8 cellular contexts compared by ENCODE assay signal in genomic region chr11:2929511-2929879, GRCh38. TPM values are rescaled to one million over a fixed set of nuclear protein-coding genes. Genes with fewer than 3 reads are reported as not detected.
DNase-seq lines count a peak whose midpoint lies in the region; ATAC-seq, FAIRE-seq and TF ChIP-seq lines count a peak whose summit lies in the region.

No MANE protein-coding gene starts in this region.

- TF ChIP-seq EP300 in HepG2 (IDR thresholded peaks at IDR 0.05; ENCODE audit: low read depth in 2 of 2, low read length in 2 of 2) (no peak), HepG2 (CRISPR knock-in tag; IDR thresholded peaks at IDR 0.05; ENCODE audit: borderline replicate concordance) (no peak)

- H3K9me2 ChIP-seq in Karpas-422 (replicated peaks; ENCODE audit: insufficient read depth, low read length) = no peaks in the 10 kb centered on the region

- dilution Hi-C loops in mammary epithelial cell (cut with HindIII; ENCODE audit: low sequenced_read_pairs) = no loop called here

- POLR2A ChIA-PET in HepG2 (lab: Yijun Ruan, JAX) = interaction anchor here (1.1 to 2.3 kb wide), 3 partner anchors 27 to 63 kb away, joined by 4 to 18 read pairs (median 5); partner anchors contain the start of gene NAP1L4

- H3K9ac ChIP-seq in mammary epithelial cell (ENCODE audit: insufficient read depth, low read length) = peak overlapping the region; percentile 87
- H3K9ac ChIP-seq in HepG2 (ENCODE audit: insufficient read depth, low read depth, low read length) = peak overlapping the region; percentile 47; the same call in 1 of the 2 replicates
- no peak overlapping the region for H3K9ac ChIP-seq in Karpas-422 (ENCODE audit: low read length)

- H3K4me1 ChIP-seq in mammary epithelial cell (ENCODE audit: insufficient read depth, low read length) = peaks cover 59% of the 10 kb centered on the region
- peaks cover 21% of the 10 kb centered on the region for H3K4me1 ChIP-seq in HepG2 (ENCODE audit: insufficient read depth, low read length)
- H3K4me1 ChIP-seq in testis = peaks cover 12% of the 10 kb centered on the region
- H3K4me1 ChIP-seq in Karpas-422 (ENCODE audit: low read length) = no peaks in the 10 kb centered on the region

- ATAC-seq in HepG2 = peak; percentile 2; the same call in 1 of the 3 replicates
- ATAC-seq in GM18867 (IDR thresholded peaks at IDR 0.05; ENCODE audit: unreplicated experiment) = no peak
- no peak for ATAC-seq in HG03095 (IDR thresholded peaks at IDR 0.05; ENCODE audit: unreplicated experiment)

- H4K20me1 ChIP-seq in mammary epithelial cell (ENCODE audit: insufficient read depth, low read length) = no peaks in the 10 kb centered on the region
- no peaks in the 10 kb centered on the region for H4K20me1 ChIP-seq in HepG2 (ENCODE audit: insufficient read depth, low read length)
- 0 out of 2 replicates have a peak, but pooled peaks cover 6% of the 10 kb centered on the region for H4K20me1 ChIP-seq in Karpas-422 (ENCODE audit: insufficient read depth, low read depth, low read length)

- no peak for TF ChIP-seq POLR2A in HepG2 (IDR thresholded peaks at IDR 0.05; ENCODE audit: insufficient read depth in 1 of 2, low read depth in 2 of 2, low read length in 2 of 2)
- TF ChIP-seq POLR2A in testis (IDR thresholded peaks at IDR 0.05) = no peak

- H3K27ac ChIP-seq in mammary epithelial cell (ENCODE audit: insufficient read depth, low read depth, low read length) = peak overlapping the region; percentile 91
- no peak overlapping the region for H3K27ac ChIP-seq in HepG2 (ENCODE audit: extremely low read length, insufficient read depth, low read length)
- H3K27ac ChIP-seq in testis = no peak overlapping the region
- H3K27ac ChIP-seq in Karpas-422 (ENCODE audit: low read length) = no peak overlapping the region

- H3K27me3 ChIP-seq in mammary epithelial cell (ENCODE audit: insufficient read depth, low read length) = no peaks in the 10 kb centered on the region
- H3K27me3 ChIP-seq in HepG2 (ENCODE audit: control insufficient read depth in 1 of 2, insufficient read depth in 2 of 2, low read length in 2 of 2) = peaks cover 7 to 32% of the 10 kb centered on the region in 2 experiments
- H3K27me3 ChIP-seq in testis = no peaks in the 10 kb centered on the region
- no peaks in the 10 kb centered on the region for H3K27me3 ChIP-seq in Karpas-422 (ENCODE audit: low read length)

- H3K36me3 ChIP-seq in mammary epithelial cell (ENCODE audit: insufficient read depth, low read length) = peaks cover 6% of the 10 kb centered on the region
- H3K36me3 ChIP-seq in HepG2 (replicated peaks in 1 of 2; ENCODE audit: control insufficient read depth in 1 of 2, insufficient read depth in 2 of 2, low read length in 2 of 2) = no peaks in the 10 kb centered on the region
- H3K36me3 ChIP-seq in testis (ENCODE audit: low read depth, missing control alignments) = no peaks in the 10 kb centered on the region
- H3K36me3 ChIP-seq in Karpas-422 (ENCODE audit: insufficient read depth, low read length) = no peaks in the 10 kb centered on the region

- peaks cover 30% of the 10 kb centered on the region for H3K79me2 ChIP-seq in mammary epithelial cell (ENCODE audit: insufficient read depth, low read length)
- no peaks in the 10 kb centered on the region for H3K79me2 ChIP-seq in HepG2 (ENCODE audit: insufficient read depth, low read length)
- no peaks in the 10 kb centered on the region for H3K79me2 ChIP-seq in Karpas-422 (ENCODE audit: low read length)

- TF ChIP-seq CTCF in GM10266 (IDR thresholded peaks at IDR 0.05; ENCODE audit: control insufficient read depth, insufficient read depth, low read depth, missing control alignments) = no peak
- TF ChIP-seq CTCF in mammary epithelial cell (conservative IDR thresholded peaks at IDR 0.05 in 1 of 2, IDR thresholded peaks at IDR 0.05 in 1 of 2; ENCODE audit: extremely low read depth in 1 of 2, insufficient read depth in 1 of 2, low read depth in 1 of 2, low read length in 2 of 2) = no peak
- TF ChIP-seq CTCF in HepG2 (CRISPR knock-in tag; IDR thresholded peaks at IDR 0.05) = no peak
- no peak for TF ChIP-seq CTCF in testis (IDR thresholded peaks at IDR 0.05)

- BruUV-seq in mammary epithelial cell (replicated peaks; lab: Mats Ljungman, UMichigan) = no TSS peak
- no TSS peak for BruUV-seq in HepG2 (replicated peaks; lab: Mats Ljungman, UMichigan)

- H3K9me3 ChIP-seq in mammary epithelial cell (replicated peaks; ENCODE audit: insufficient read depth, low read length) (no peaks in the 10 kb centered on the region), HepG2 (ENCODE audit: low read length) (no peaks in the 10 kb centered on the region), testis (no peaks in the 10 kb centered on the region), Karpas-422 (ENCODE audit: low read length) (no peaks in the 10 kb centered on the region)

- TF ChIP-seq RAD21 in HepG2 (CRISPR knock-in tag; IDR thresholded peaks at IDR 0.05) = no peak

- in situ Hi-C loops in mammary epithelial cell (cut with MboI; ENCODE audit: low sequenced_read_pairs in 2 of 2) (no loop called here), HepG2 (cut with HindIII; ENCODE audit: extremely low pct_ligation_motif_present, low pct_unique_long_range_greater_than_20kb) (no loop called here)

- FAIRE-seq in HepG2 (lab: Jason Lieb, UNC) = no peak

- CTCF ChIA-PET in mammary epithelial cell (lab: Charles Lee; ENCODE audit: low non-redundant PET) (interaction anchor here (0.6 to 1.0 kb wide), 3 partner anchors 17 to 37 kb away, joined by 3 to 9 read pairs (median 4); no protein-coding TSS in a partner anchor), HepG2 (lab: Yijun Ruan, JAX; ENCODE audit: low intra/inter-chr PET ratio, low total read pairs) (interaction anchor here (1.6 to 1.7 kb wide), 2 partner anchors 37 to 397 kb away, joined by 11 to 15 read pairs; no protein-coding TSS in a partner anchor)

- H2AFZ ChIP-seq in mammary epithelial cell (ENCODE audit: low read depth, low read length) (peak overlapping the region; percentile 77), HepG2 (ENCODE audit: low read length) (no peak overlapping the region), Karpas-422 (ENCODE audit: low read length) (no peak overlapping the region)

- H3K4me3 ChIP-seq in mammary epithelial cell (replicated peaks in 1 of 3; ENCODE audit: insufficient read depth in 1 of 3, low read depth in 2 of 3, low read length in 3 of 3) = peak overlapping the region; percentile 59 to 95 (median 70)
- peak overlapping the region in 2 of 3 experiments; percentile 25 to 70; a peak in 2 of 6 replicates for H3K4me3 ChIP-seq in HepG2 (replicated peaks in 1 of 3; ENCODE audit: insufficient read depth in 1 of 3, low read depth in 2 of 3, low read length in 3 of 3)
- H3K4me3 ChIP-seq in testis = peak overlapping the region; percentile 34 to 50
- no peak overlapping the region for H3K4me3 ChIP-seq in Karpas-422 (ENCODE audit: low read length)

- 9% methylated on average over 5 of the region's 46 CpGs for WGBS in mammary epithelial cell (ENCODE audit: low coverage, missing lambda C conversion rate)
- 53% methylated on average over 22 of the region's 46 CpGs for WGBS in HepG2 (ENCODE audit: low lambda C conversion rate)
- 1% methylated on average over 27 of the region's 46 CpGs; no CpG with 5 or more reads in 1 of the 2 donors for whole genome bisulfite sequencing in testis, 2 donors

- intact Hi-C loops in mammary epithelial cell (cut with micrococcal nuclease) (no loop called here), HepG2 (cut with micrococcal nuclease; ENCODE audit: unreplicated experiment) (no loop called here), testis (cut with DNase I; ENCODE audit: low total_unique reads) (no loop called here)

- DNase-seq in GM10266 (ENCODE audit: extremely low spot score) (peak; percentile 78), RPMI7951 (ENCODE audit: low read depth) (peak; percentile 84), mammary epithelial cell (peak; percentile 87), HepG2 (ENCODE audit: low spot score) (no peak), testis (no peak), Karpas-422 (no peak)

- peak overlapping the region; percentile 92 for H3K4me2 ChIP-seq in mammary epithelial cell (ENCODE audit: insufficient read depth, low read depth, low read length)
- peak overlapping the region; percentile 88 for H3K4me2 ChIP-seq in HepG2 (ENCODE audit: low read depth, low read length)
- no peak overlapping the region for H3K4me2 ChIP-seq in Karpas-422 (ENCODE audit: low read depth, low read length, poor library complexity, severe bottlenecking)

RNA-seq across cellular contexts. Expression of gene PHLDA2, which starts 0.3 kb away (rescaled TPM):
- 26.9 and 28.0 TPM in 2 replicates for total RNA-seq in RPMI7951 (2014; rRNA removed; shearing (Covaris generic))
- 100 to 1,000 TPM in 1 of 2 donors, 1 to 10 TPM in 1; 9.5 to 164 TPM for total RNA-seq in mammary epithelial cell
- polyA plus RNA-seq in mammary epithelial cell = 81.0 TPM
- polyA minus RNA-seq in mammary epithelial cell = 23.0 TPM
- 0.36 and 0.55 TPM in 2 replicates for total RNA-seq in HepG2 (2016; rRNA removed; fragmentation: Illumina TruSeq; extraction: Trizol)
- 0.40 TPM in 1 of 2 replicates, not detected in the other for total RNA-seq in HepG2 (2016; cell fraction: cytosol; rRNA removed; fragmentation: Illumina TruSeq; extraction: Trizol; ENCODE audit: low read depth)
- 0.27 and 0.56 TPM in 2 replicates for total RNA-seq in HepG2 (2016; cell fraction: insoluble cytoplasmic fraction; rRNA removed; fragmentation: Illumina TruSeq; extraction: Trizol)
- total RNA-seq in HepG2 (2016; cell fraction: membrane; rRNA removed; fragmentation: Illumina TruSeq; extraction: Trizol) = 0.31 and 0.65 TPM in 2 replicates
- not detected in 2 replicates for total RNA-seq in HepG2 (2016; cell fraction: nucleus; rRNA removed; fragmentation: Illumina TruSeq; extraction: Trizol)
- 0.78 and 1.5 TPM in 2 replicates for polyA plus RNA-seq in HepG2 (2011; rRNA removed)
- polyA plus RNA-seq in HepG2 (2011; cell fraction: cytosol; rRNA removed) = 2.2 and 3.8 TPM in 2 replicates
- 3.7 and 3.9 TPM in 2 replicates for polyA plus RNA-seq in HepG2 (2011; cell fraction: nucleus; rRNA removed)
- polyA plus RNA-seq in HepG2 (2012) = 1.5 and 2.9 TPM in 2 replicates
- polyA plus RNA-seq in HepG2 (2016; cell fraction: cytosol; fragmentation: Illumina TruSeq; extraction: Trizol; ENCODE audit: low read depth) = 1.1 and 1.5 TPM in 2 replicates
- polyA plus RNA-seq in HepG2 (2016; cell fraction: insoluble cytoplasmic fraction; fragmentation: Illumina TruSeq; extraction: Trizol; ENCODE audit: low read depth) = 2.2 and 2.4 TPM in 2 replicates
- polyA plus RNA-seq in HepG2 (2016; cell fraction: membrane; fragmentation: Illumina TruSeq; extraction: Trizol; ENCODE audit: low read depth) = 1.2 and 1.5 TPM in 2 replicates
- polyA plus RNA-seq in HepG2 (2016; cell fraction: nucleus; fragmentation: Illumina TruSeq; extraction: Trizol; ENCODE audit: insufficient read depth, low read depth) = 2.0 and 2.5 TPM in 2 replicates
- polyA minus RNA-seq in HepG2 (2011; rRNA and poly(A)+ RNA removed; ENCODE audit: low replicate concordance) = 1.2 and 12.9 TPM in 2 replicates
- polyA minus RNA-seq in HepG2 (2011; cell fraction: cytosol; rRNA and poly(A)+ RNA removed) = 0.88 and 1.4 TPM in 2 replicates
- 0.64 and 0.87 TPM in 2 replicates for polyA minus RNA-seq in HepG2 (2011; cell fraction: nucleus; rRNA and poly(A)+ RNA removed)
- 1 to 10 TPM; 2.2 to 4.0 TPM for total RNA-seq in testis
- 0.62 TPM for polyA plus RNA-seq in testis (ENCODE audit: insufficient read depth, low read depth, low replicate concordance)
- 0.25 TPM in 1 of 2 replicates, not detected in the other for total RNA-seq in Karpas-422 (2014; rRNA removed; shearing (Covaris generic); ENCODE audit: low replicate concordance)

RNA-seq across cellular contexts. Expression of gene CDKN1C, which starts 43.9 kb away (rescaled TPM):
- 0.39 and 1.2 TPM in 2 replicates for total RNA-seq in RPMI7951 (2014; rRNA removed; shearing (Covaris generic))
- under 1 TPM; 0.38 to 0.50 TPM for total RNA-seq in mammary epithelial cell
- 0.08 TPM for polyA plus RNA-seq in mammary epithelial cell
- not detected for polyA minus RNA-seq in mammary epithelial cell
- total RNA-seq in HepG2 (2016; rRNA removed; fragmentation: Illumina TruSeq; extraction: Trizol) = not detected in 2 replicates
- not detected in 2 replicates for total RNA-seq in HepG2 (2016; cell fraction: cytosol; rRNA removed; fragmentation: Illumina TruSeq; extraction: Trizol; ENCODE audit: low read depth)
- total RNA-seq in HepG2 (2016; cell fraction: insoluble cytoplasmic fraction; rRNA removed; fragmentation: Illumina TruSeq; extraction: Trizol) = not detected in 2 replicates
- total RNA-seq in HepG2 (2016; cell fraction: membrane; rRNA removed; fragmentation: Illumina TruSeq; extraction: Trizol) = not detected in 2 replicates
- total RNA-seq in HepG2 (2016; cell fraction: nucleus; rRNA removed; fragmentation: Illumina TruSeq; extraction: Trizol) = not detected in 2 replicates
- polyA plus RNA-seq in HepG2 (2011; rRNA removed) = not detected in 2 replicates
- not detected in 2 replicates for polyA plus RNA-seq in HepG2 (2011; cell fraction: cytosol; rRNA removed)
- polyA plus RNA-seq in HepG2 (2011; cell fraction: nucleus; rRNA removed) = 0.10 and 0.23 TPM in 2 replicates
- polyA plus RNA-seq in HepG2 (2012) = not detected in 2 replicates
- not detected in 2 replicates for polyA plus RNA-seq in HepG2 (2016; cell fraction: cytosol; fragmentation: Illumina TruSeq; extraction: Trizol; ENCODE audit: low read depth)
- not detected in 2 replicates for polyA plus RNA-seq in HepG2 (2016; cell fraction: insoluble cytoplasmic fraction; fragmentation: Illumina TruSeq; extraction: Trizol; ENCODE audit: low read depth)
- not detected in 2 replicates for polyA plus RNA-seq in HepG2 (2016; cell fraction: membrane; fragmentation: Illumina TruSeq; extraction: Trizol; ENCODE audit: low read depth)
- polyA plus RNA-seq in HepG2 (2016; cell fraction: nucleus; fragmentation: Illumina TruSeq; extraction: Trizol; ENCODE audit: insufficient read depth, low read depth) = not detected in 2 replicates
- 17.4 TPM in 1 of 2 replicates, not detected in the other for polyA minus RNA-seq in HepG2 (2011; rRNA and poly(A)+ RNA removed; ENCODE audit: low replicate concordance)
- polyA minus RNA-seq in HepG2 (2011; cell fraction: cytosol; rRNA and poly(A)+ RNA removed) = 0.30 and 0.70 TPM in 2 replicates
- polyA minus RNA-seq in HepG2 (2011; cell fraction: nucleus; rRNA and poly(A)+ RNA removed) = 0.52 TPM in 1 of 2 replicates, not detected in the other
- total RNA-seq in testis = 10 to 100 TPM; 24.3 to 34.9 TPM
- polyA plus RNA-seq in testis (ENCODE audit: insufficient read depth, low read depth, low replicate concordance) = 15.2 TPM
- not detected in 2 replicates for total RNA-seq in Karpas-422 (2014; rRNA removed; shearing (Covaris generic); ENCODE audit: low replicate concordance)

Comparison
In these comparisons a context has a peak if more than half of its experiments do, and no peak if none do; other contexts are left out.
1. DNase-seq: peak in GM10266 (single experiment), RPMI7951 (single experiment) and mammary epithelial cell (single experiment); none in HepG2 (single experiment), testis (single experiment) and Karpas-422 (single experiment).
2. RNA of gene CDKN1C, which starts 43.9 kb away (total RNA-seq): 24.3 to 34.9 TPM in testis; 0.39 to 1.2 TPM in RPMI7951, 0.38 to 0.50 TPM in mammary epithelial cell, not detected in HepG2 and not detected in Karpas-422; every median in the first group is over 10 times any median in the second.